In the genomic region with DNA sequence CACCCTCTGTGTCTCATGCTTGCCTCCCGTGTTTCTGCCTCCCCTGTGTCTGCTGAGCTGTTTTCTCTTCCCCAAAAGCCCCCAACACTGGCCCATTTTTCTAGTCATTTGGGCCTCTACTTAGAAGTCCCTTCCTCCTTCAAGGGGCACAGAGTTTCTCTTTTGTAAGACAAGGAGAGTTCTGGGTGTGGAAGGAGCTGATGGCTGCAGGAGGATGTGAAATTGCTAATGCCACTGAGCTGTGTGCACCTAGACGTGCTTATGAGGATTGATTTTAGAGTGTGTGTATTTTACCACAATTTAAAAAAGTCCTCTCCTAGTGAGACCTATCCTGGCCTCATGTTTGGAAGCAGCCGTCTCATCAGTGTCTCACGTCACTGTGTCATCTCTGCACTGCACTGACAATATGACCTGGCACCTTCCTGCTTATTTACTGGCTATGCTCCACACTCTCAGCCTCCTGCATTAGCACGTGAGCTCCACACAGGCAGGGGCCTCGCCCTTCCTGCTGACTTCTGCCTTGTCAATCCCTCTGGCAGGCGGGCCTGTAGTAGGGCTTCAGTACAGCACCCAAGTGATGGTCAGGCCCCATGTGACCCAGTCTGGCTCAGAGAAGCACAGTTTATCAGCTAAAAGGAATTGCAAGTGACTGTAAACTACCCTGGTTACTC, we compare ENCODE assay signal across 9 cellular contexts. TPM values are rescaled to one million over a fixed set of nuclear protein-coding genes. Genes with fewer than 3 reads are reported as not detected.
DNase-seq lines count a peak whose midpoint lies in the region; ATAC-seq and TF ChIP-seq lines count a peak whose summit lies in the region.
"Had no signal": no experiment of that assay in that cellular context is flagged by ENCODE, and none has a peak within 500 bp of the region (broad histone marks: within the 10 kb centered on the region; RNA-seq: fewer than 3 reads in every experiment).

No MANE protein-coding gene starts in this region.

- TF ChIP-seq CTCF in gastroesophageal sphincter (IDR thresholded peaks at IDR 0.05) (no peak), osteocyte (IDR thresholded peaks at IDR 0.05) (no peak), BE2C (IDR thresholded peaks at IDR 0.05; ENCODE audit: low read depth, low read length) (no peak)

- H3K9me3 ChIP-seq in MG63 (peaks cover 12% of the 10 kb centered on the region; the same call in 1 of the 2 replicates), gastroesophageal sphincter (peaks cover 0 to 8% (median 0%) of the 10 kb centered on the region in 3 donors), BE2C (no peaks in the 10 kb centered on the region)

- WGBS in gastroesophageal sphincter (ENCODE audit: low coverage in 1 of 2), 2 donors: 80 to 84% methylated on average over 3 to 5 of the region's 7 CpGs

- H3K4me3 ChIP-seq in MG63 (no peak overlapping the region), gastroesophageal sphincter (no peak overlapping the region), BE2C (ENCODE audit: low read depth, low read length) (no peak overlapping the region)

- H3K27ac Mint-ChIP-seq in activated CD4-positive, alpha-beta T cell treated with anti-CD3 and anti-CD28 coated beads for 36 hours: peak overlapping the region; percentile 49
- H3K27ac Mint-ChIP-seq in osteocyte (ENCODE audit: unreplicated experiment): no peak overlapping the region

- no peak for TF ChIP-seq EP300 in gastroesophageal sphincter (IDR thresholded peaks at IDR 0.05)

- peaks cover 20% of the 10 kb centered on the region for H3K9me3 Mint-ChIP-seq in activated CD4-positive, alpha-beta T cell treated with anti-CD3 and anti-CD28 coated beads for 36 hours (ENCODE audit: low read depth)
- H3K9me3 Mint-ChIP-seq in osteocyte (ENCODE audit: unreplicated experiment): peaks cover 10% of the 10 kb centered on the region

- no peak overlapping the region for H3K4me3 Mint-ChIP-seq in activated CD4-positive, alpha-beta T cell treated with anti-CD3 and anti-CD28 coated beads for 36 hours
- no peak overlapping the region for H3K4me3 Mint-ChIP-seq in osteocyte (ENCODE audit: unreplicated experiment)

- DNase-seq in MG63 (peak; percentile 62), osteocyte (ENCODE audit: extremely low spot score, unreplicated experiment) (no peak), BE2C (no peak)
- DNase-seq in activated CD4-positive, alpha-beta T cell treated with anti-CD3 and anti-CD28 coated beads for 36 hours: peak; percentile 64
- peak; percentile 36 for DNase-seq in stimulated activated CD4-positive, alpha-beta T cell treated with anti-CD3 and anti-CD28 coated beads, Interleukin-4, amount 100 ng/mL, for 1 hour
- DNase-seq: effector CD8-positive, alpha-beta T cell; Karpas-422 had no signal

- H3K36me3 ChIP-seq in MG63 (no peaks in the 10 kb centered on the region), gastroesophageal sphincter (no peaks in the 10 kb centered on the region), BE2C (no peaks in the 10 kb centered on the region)

- peaks cover 16% of the 10 kb centered on the region for H3K36me3 Mint-ChIP-seq in activated CD4-positive, alpha-beta T cell treated with anti-CD3 and anti-CD28 coated beads for 36 hours (ENCODE audit: low read depth)
- H3K36me3 Mint-ChIP-seq in osteocyte (ENCODE audit: unreplicated experiment): peaks cover 3% of the 10 kb centered on the region

- no peaks in the 10 kb centered on the region for H3K27me3 Mint-ChIP-seq in activated CD4-positive, alpha-beta T cell treated with anti-CD3 and anti-CD28 coated beads for 36 hours
- H3K27me3 Mint-ChIP-seq in osteocyte (ENCODE audit: unreplicated experiment): peaks cover 2% of the 10 kb centered on the region

- peaks cover 0 to 34% (median 3%) of the 10 kb centered on the region in 3 donors for H3K4me1 ChIP-seq in gastroesophageal sphincter
- no peaks in the 10 kb centered on the region for H3K4me1 ChIP-seq in BE2C

- no peaks in the 10 kb centered on the region for H3K27me3 ChIP-seq in MG63
- no peaks in the 10 kb centered on the region for H3K27me3 ChIP-seq in gastroesophageal sphincter
- no peaks in the 10 kb centered on the region for H3K27me3 ChIP-seq in BE2C

- TF ChIP-seq POLR2A in gastroesophageal sphincter (IDR thresholded peaks at IDR 0.05): no peak

- ATAC-seq in activated CD4-positive, alpha-beta T cell treated with anti-CD3 and anti-CD28 coated beads for 36 hours: peak; percentile 93
- peak; percentile 72 for ATAC-seq in gastroesophageal sphincter
- ATAC-seq in GM19452 (IDR thresholded peaks at IDR 0.05; ENCODE audit: unreplicated experiment): no peak

- POLR2A ChIA-PET in activated CD4-positive, alpha-beta T cell treated with anti-CD3 and anti-CD28 coated beads for 36 hours (lab: Charles Lee): no interaction called here

- CTCF ChIA-PET in activated CD4-positive, alpha-beta T cell treated with anti-CD3 and anti-CD28 coated beads for 36 hours (lab: Charles Lee): interaction anchor here (0.7 to 0.9 kb wide), 3 partner anchors 11 to 209 kb away, joined by 3 read pairs; no protein-coding TSS in a partner anchor

- intact Hi-C loops in activated CD4-positive, alpha-beta T cell treated with anti-CD3 and anti-CD28 coated beads for 36 hours (cut with DNase I, micrococcal nuclease): no loop called here

- peaks cover 34% of the 10 kb centered on the region for H3K4me1 Mint-ChIP-seq in activated CD4-positive, alpha-beta T cell treated with anti-CD3 and anti-CD28 coated beads for 36 hours
- peaks cover 10% of the 10 kb centered on the region for H3K4me1 Mint-ChIP-seq in osteocyte (ENCODE audit: unreplicated experiment)

- no peak overlapping the region for H3K27ac ChIP-seq in gastroesophageal sphincter

RNA-seq across cellular contexts. Expression of gene MBP, which starts 8.0 kb away (rescaled TPM):
- total RNA-seq in MG63 (2014; rRNA removed; shearing (Covaris generic); ENCODE audit: low replicate concordance): not detected in 2 replicates
- 10 to 100 TPM; 47.0 to 65.7 TPM for total RNA-seq in activated CD4-positive, alpha-beta T cell treated with anti-CD3 and anti-CD28 coated beads for 36 hours
- total RNA-seq in gastroesophageal sphincter (10 to 100 TPM; 23.2 to 34.7 (median 28.2) TPM), osteocyte (13.8 and 18.6 TPM in 2 replicates)
- 0.56 TPM for polyA plus RNA-seq in BE2C (2012; ENCODE audit: insufficient read depth, insufficient read length, low read depth)

Comparison
In these comparisons a context has a peak if more than half of its experiments do, and no peak if none do; other contexts are left out.
1. DNase-seq: peak in MG63 (single experiment), activated CD4-positive, alpha-beta T cell treated with anti-CD3 and anti-CD28 coated beads for 36 hours (single experiment) and stimulated activated CD4-positive, alpha-beta T cell treated with anti-CD3 and anti-CD28 coated beads, Interleukin-4, amount 100 ng/mL, for 1 hour (single experiment); none in osteocyte (single experiment) and BE2C (single experiment).
2. RNA of gene MBP, which starts 8.0 kb away (total RNA-seq): 47.0 to 65.7 TPM in activated CD4-positive, alpha-beta T cell treated with anti-CD3 and anti-CD28 coated beads for 36 hours, 23.2 to 34.7 TPM in gastroesophageal sphincter and 13.8 to 18.6 TPM in osteocyte; not detected in MG63; every median in the first group is over 10 times any median in the second.